In the genomic region with DNA sequence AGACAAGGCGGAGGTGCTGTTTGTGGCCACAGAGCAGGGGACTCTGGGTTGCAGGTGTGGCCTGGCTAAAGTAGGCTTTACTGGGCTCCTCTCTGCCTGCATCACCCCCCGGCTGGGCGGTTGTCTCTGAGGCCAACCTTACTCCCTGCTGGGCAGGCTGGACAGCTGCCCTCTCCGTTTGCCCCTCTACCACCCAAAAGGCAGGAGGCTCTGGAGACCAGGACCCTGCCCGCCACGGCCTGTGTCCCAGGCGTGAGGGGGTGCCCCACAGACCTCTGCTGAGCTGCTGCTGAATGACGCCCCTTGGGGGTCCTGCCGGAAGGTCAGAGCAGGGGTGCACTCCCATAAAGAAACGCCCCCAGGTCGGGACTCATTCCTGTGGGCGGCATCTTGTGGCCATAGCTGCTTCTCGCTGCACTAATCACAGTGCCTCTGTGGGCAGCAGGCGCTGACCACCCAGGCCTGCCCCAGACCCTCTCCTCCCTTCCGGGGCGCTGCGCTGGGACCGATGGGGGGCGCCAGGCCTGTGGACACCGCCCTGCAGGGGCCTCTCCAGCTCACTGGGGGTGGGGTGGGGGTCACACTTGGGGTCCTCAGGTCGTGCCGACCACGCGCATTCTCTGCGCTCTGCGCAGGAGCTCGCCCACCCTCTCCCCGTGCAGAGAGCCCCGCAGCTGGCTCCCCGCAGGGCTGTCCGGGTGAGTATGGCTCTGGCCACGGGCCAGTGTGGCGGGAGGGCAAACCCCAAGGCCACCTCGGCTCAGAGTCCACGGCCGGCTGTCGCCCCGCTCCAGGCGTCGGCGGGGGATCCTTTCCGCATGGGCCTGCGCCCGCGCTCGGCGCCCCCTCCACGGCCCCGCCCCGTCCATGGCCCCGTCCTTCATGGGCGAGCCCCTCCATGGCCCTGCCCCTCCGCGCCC, we compare ENCODE assay signal across 8 cellular contexts. TPM values are rescaled to one million over a fixed set of nuclear protein-coding genes. Genes with fewer than 3 reads are reported as not detected.
DNase-seq lines count a peak whose midpoint lies in the region; ATAC-seq and TF ChIP-seq lines count a peak whose summit lies in the region.

No MANE protein-coding gene starts in this region.

- H3K9me3 Mint-ChIP-seq in effector memory CD8-positive, alpha-beta T cell = no peaks in the 10 kb centered on the region

- H3K36me3 ChIP-seq in GM23248 (ENCODE audit: low read depth) (no peaks in the 10 kb centered on the region), neural cell (ENCODE audit: insufficient read depth, low read length) (no peaks in the 10 kb centered on the region)

- H3K27me3 ChIP-seq in GM23248 (replicated peaks; ENCODE audit: insufficient read depth) (no peaks in the 10 kb centered on the region), neural cell (ENCODE audit: insufficient read depth, low read depth, low read length) (no peaks in the 10 kb centered on the region)

- DNase-seq in GM23248 (no peak), NCI-H146 (lab: John Stamatoyannopoulos, UW) (peak; percentile 62), NCI-H526 treated with DMSO at 0.1 percent for 48 hours (lab: John Stamatoyannopoulos, UW) (no peak), RKO (ENCODE audit: low spot score) (no peak)
- DNase-seq in effector memory CD8-positive, alpha-beta T cell = peak in 1 of 3 experiments; percentile 9

- in situ Hi-C loops in GM23248 (cut with MboI) = no loop called here

- peak overlapping the region in 1 of 2 donors; percentile 69 for H3K27ac Mint-ChIP-seq in effector memory CD8-positive, alpha-beta T cell

- 30 to 38% methylated on average over 25 to 35 of the region's 54 CpGs for WGBS in GM23248 (ENCODE audit: low coverage in 1 of 2, low lambda C conversion rate in 2 of 2, missing lambda C conversion rate in 2 of 2), 2 experiments

- H3K4me1 Mint-ChIP-seq in effector memory CD8-positive, alpha-beta T cell (ENCODE audit: low read depth in 2 of 2) = peaks cover 9 to 20% of the 10 kb centered on the region in 2 donors

- H3K4me1 ChIP-seq in GM23248 (ENCODE audit: insufficient read depth) = peaks cover 18% of the 10 kb centered on the region

- peak overlapping the region; percentile 87 to 93 for H3K4me3 Mint-ChIP-seq in effector memory CD8-positive, alpha-beta T cell

- H3K9ac ChIP-seq in GM23248 (peak overlapping the region; percentile 70), neural cell (ENCODE audit: low read length) (peak overlapping the region; percentile 67)

- no peaks in the 10 kb centered on the region for H3K9me3 ChIP-seq in GM23248 (ENCODE audit: low read depth)
- H3K9me3 ChIP-seq in neural cell (ENCODE audit: low read length) = no peaks in the 10 kb centered on the region

- H4K20me1 ChIP-seq in GM23248 (ENCODE audit: insufficient read depth) (no peaks in the 10 kb centered on the region), neural cell (ENCODE audit: insufficient read depth) (no peaks in the 10 kb centered on the region)

- H3K27ac ChIP-seq in GM23248 (no peak overlapping the region), neural cell (ENCODE audit: low read length) (peak overlapping the region; percentile 47)

- H3K4me3 ChIP-seq in GM08714 (ENCODE audit: low read length) (peak overlapping the region; percentile 77; the same call in 1 of the 2 replicates), GM23248 (peak overlapping the region; percentile 73), neural cell (ENCODE audit: low read length) (peak overlapping the region; percentile 89)

- H3K9me2 ChIP-seq in GM23248 (ENCODE audit: insufficient read depth) (no peaks in the 10 kb centered on the region), neural cell (ENCODE audit: insufficient read depth, low read length) (no peaks in the 10 kb centered on the region)

- H3K79me2 ChIP-seq in GM23248 (ENCODE audit: insufficient read depth) (peaks cover 32% of the 10 kb centered on the region), neural cell (replicated peaks; ENCODE audit: insufficient read depth, low read length) (peaks cover 29% of the 10 kb centered on the region)

- peaks cover 9% of the 10 kb centered on the region for H3K36me3 Mint-ChIP-seq in effector memory CD8-positive, alpha-beta T cell (ENCODE audit: insufficient read depth)

- no peak for TF ChIP-seq EP300 in neural cell (conservative IDR thresholded peaks at IDR 0.05; ENCODE audit: poor library complexity, severe bottlenecking)

- H2AFZ ChIP-seq in GM23248 = peak overlapping the region; percentile 85
- peak overlapping the region; percentile 56 for H2AFZ ChIP-seq in neural cell (ENCODE audit: low read depth, low read length)

- peak; percentile 22 for TF ChIP-seq CTCF in neural cell (IDR thresholded peaks at IDR 0.05; ENCODE audit: poor library complexity, severe bottlenecking)

- ATAC-seq in effector memory CD8-positive, alpha-beta T cell (replicated peaks) = peak; percentile 45
- no peak for ATAC-seq in GM19395 (IDR thresholded peaks at IDR 0.05; ENCODE audit: unreplicated experiment)

- no peaks in the 10 kb centered on the region for H3K27me3 Mint-ChIP-seq in effector memory CD8-positive, alpha-beta T cell

- TF ChIP-seq RAD21 in neural cell (conservative IDR thresholded peaks at IDR 0.05) = no peak

- H3K4me2 ChIP-seq in GM23248 (ENCODE audit: unreplicated experiment) (peak overlapping the region; percentile 59), neural cell (ENCODE audit: low read length) (no peak overlapping the region)

- peaks cover 13% of the 10 kb centered on the region for H3F3A ChIP-seq in GM23248 (ENCODE audit: insufficient read depth)
- peaks cover 4% of the 10 kb centered on the region for H3F3A ChIP-seq in neural cell (ENCODE audit: insufficient read depth, low read length, poor library complexity, severe bottlenecking)

TF ChIP-seq in neural cell, 6 proteins besides CTCF, POLR2A, EP300 and RAD21:
- TF ChIP-seq SMC3 (conservative IDR thresholded peaks at IDR 0.05; ENCODE audit: poor library complexity) (no peak), POLR2AphosphoS5 (IDR thresholded peaks at IDR 0.05) (peak; percentile 33)
TF ChIP-seq in neural cell: peak in this region for 1.

RNA-seq across cellular contexts. Expression of gene HTT-AS, which starts 0.9 kb away (rescaled TPM):
- total RNA-seq in GM23248 (2014; rRNA removed; shearing (Covaris generic)) = not detected in 2 replicates
- polyA plus RNA-seq in GM23248 (2016; fragmentation: Nextera tagmentation; extraction: Ambion mirVana) = not detected in 2 replicates
- polyA plus RNA-seq in neural cell = not detected in 2 replicates
- polyA minus RNA-seq in neural cell = not detected in 2 replicates

RNA-seq across cellular contexts. Expression of gene HTT, which starts 1.1 kb away (rescaled TPM):
- 14.8 and 26.5 TPM in 2 replicates for total RNA-seq in GM23248 (2014; rRNA removed; shearing (Covaris generic))
- polyA plus RNA-seq in GM23248 (2016; fragmentation: Nextera tagmentation; extraction: Ambion mirVana) = 7.0 and 8.2 TPM in 2 replicates
- polyA plus RNA-seq in neural cell = 10.3 and 11.5 TPM in 2 replicates
- 80.6 and 83.3 TPM in 2 replicates for polyA minus RNA-seq in neural cell
